In the genomic region with DNA sequence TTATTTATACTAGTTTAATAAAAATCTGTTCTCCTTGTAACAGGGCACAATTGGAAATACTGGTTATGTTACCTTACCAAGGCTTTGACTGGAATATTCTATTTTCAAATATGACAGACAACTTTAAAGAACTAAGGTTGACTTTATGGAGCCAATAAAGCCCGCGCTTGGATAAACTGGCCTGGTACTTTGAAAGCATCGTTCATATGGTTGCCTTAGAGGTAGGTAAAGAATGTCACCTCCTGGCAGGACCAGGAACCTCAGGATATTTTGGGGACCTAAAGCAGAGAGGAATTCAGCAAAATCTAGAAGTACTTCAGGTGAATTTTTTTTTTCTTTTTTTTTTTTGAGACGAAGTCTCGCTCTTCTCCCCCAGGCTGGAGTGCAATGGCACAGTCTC, we compare ENCODE assay signal across 12 cellular contexts.
"Had no signal": no experiment of that assay in that cellular context is flagged by ENCODE, and none has a peak within 500 bp of the region (broad histone marks: within the 10 kb centered on the region; RNA-seq: fewer than 3 reads in every experiment).

No MANE protein-coding gene starts in this region.

- H3K36me3 ChIP-seq: brain microvascular endothelial cell, gastroesophageal sphincter, ovary, stomach, thoracic aorta had no signal

- H3K79me2 ChIP-seq: hepatocyte had no signal

- H3K4me3 ChIP-seq: gastroesophageal sphincter, hepatocyte, ovary, stomach, thoracic aorta had no signal

- H3K4me1 ChIP-seq: gastroesophageal sphincter, stomach had no signal

- DNase-seq: activated CD4-positive, alpha-beta memory T cell treated with anti-CD3 and anti-CD28 coated beads for 36 hours; activated gamma-delta T cell treated with Interleukin-2 at 50 U/mL for 16 hours; activated naive CD8-positive, alpha-beta T cell treated with anti-CD3 and anti-CD28 coated beads for 36 hours; activated T-cell treated with anti-CD3 and anti-CD28 coated beads, Interleukin-2, amount 50 U/mL, for 48 hours; brain microvascular endothelial cell; left ventricle myocardium superior; nephron progenitor cell; ovary; stomach had no signal

- H3K27ac ChIP-seq: brain microvascular endothelial cell, gastroesophageal sphincter, hepatocyte, ovary, stomach, thoracic aorta had no signal

- H3K27me3 ChIP-seq: brain microvascular endothelial cell, gastroesophageal sphincter, hepatocyte, ovary, stomach had no signal

- H3K4me2 ChIP-seq: hepatocyte had no signal

- H3K9me3 ChIP-seq: gastroesophageal sphincter, ovary, stomach, thoracic aorta had no signal

- ATAC-seq: gastroesophageal sphincter, left ventricle myocardium superior had no signal

- H2AFZ ChIP-seq: hepatocyte had no signal
